Comparison of ENCODE assay signal across 13 cellular contexts in genomic region chr15:80507131-80507530, GRCh38.
"Had no signal": no experiment of that assay in that cellular context is flagged by ENCODE, and none has a peak within 500 bp of the region (broad histone marks: within the 10 kb centered on the region; RNA-seq: fewer than 3 reads in every experiment).

No MANE protein-coding gene starts in this region.

- H3K27me3 ChIP-seq: cardiac muscle cell, upper lobe of left lung had no signal

- H3K4me3 ChIP-seq: cardiac muscle cell, coronary artery, mucosa of descending colon, upper lobe of left lung had no signal

- H3K36me3 ChIP-seq: cardiac muscle cell, upper lobe of left lung had no signal

- ATAC-seq: activated CD8-positive, alpha-beta T cell treated with anti-CD3 and anti-CD28 coated beads, Interleukin-2, amount 10 ng/mL, durations not matched to agents 7 days and 5 days; mucosa of descending colon had no signal

- DNase-seq: activated CD8-positive, alpha-beta T cell treated with anti-CD3 and anti-CD28 coated beads, Interleukin-2, amount 10 ng/mL, durations not matched to agents 7 days and 5 days; activated naive CD4-positive, alpha-beta T cell; effector CD8-positive, alpha-beta T cell; hippocampal formation; left cardiac atrium; mammary epithelial cell; mucosa of descending colon; stimulated activated CD4-positive, alpha-beta T cell treated with anti-CD3 and anti-CD28 coated beads, Interleukin-12 subunit alpha, Interleukin-12 subunit beta, amount 100 ng/mL, for 4 hours; stimulated activated naive CD4-positive, alpha-beta T cell; T-helper 9 cell; upper lobe of left lung had no signal

- H3K27ac ChIP-seq: cardiac muscle cell, coronary artery, upper lobe of left lung had no signal

- H3K9me3 ChIP-seq: mucosa of descending colon had no signal
